Comparison of ENCODE assay signal across 15 cellular contexts in genomic region chr1:237444120-237444790, GRCh38.
"Had no signal": no experiment of that assay in that cellular context is flagged by ENCODE, and none has a peak within 500 bp of the region (broad histone marks: within the 10 kb centered on the region; RNA-seq: fewer than 3 reads in every experiment).

No MANE protein-coding gene starts in this region.

- H3K4me1 ChIP-seq: foreskin keratinocyte, sigmoid colon, suprapubic skin, upper lobe of left lung had no signal

- H3K27me3 ChIP-seq: brain microvascular endothelial cell, dorsolateral prefrontal cortex, foreskin keratinocyte, sigmoid colon, suprapubic skin, upper lobe of left lung had no signal

- H3K4me3 ChIP-seq: dorsolateral prefrontal cortex, sigmoid colon, suprapubic skin, upper lobe of left lung had no signal

- H3K9me3 ChIP-seq: sigmoid colon, suprapubic skin, upper lobe of left lung had no signal

- ATAC-seq: foreskin keratinocyte, left colon had no signal

- H3K27ac ChIP-seq: brain microvascular endothelial cell, dorsolateral prefrontal cortex, foreskin keratinocyte, sigmoid colon, suprapubic skin, upper lobe of left lung had no signal

- H3K36me3 ChIP-seq: brain microvascular endothelial cell, suprapubic skin, upper lobe of left lung had no signal

- DNase-seq: activated CD4-positive, alpha-beta memory T cell treated with anti-CD3 and anti-CD28 coated beads, Interleukin-2, amount 10 ng/mL, durations not matched to agents 7 days and 5 days; activated CD4-positive, alpha-beta T cell treated with anti-CD3 and anti-CD28 coated beads for 1 hour; activated gamma-delta T cell; activated T-cell treated with anti-CD3 and anti-CD28 coated beads, Interleukin-2, amount 50 U/mL, for 48 hours; amygdala; brain microvascular endothelial cell; dorsolateral prefrontal cortex; foreskin keratinocyte; left colon; occipital lobe; sigmoid colon; stimulated activated CD4-positive, alpha-beta T cell treated with anti-CD3 and anti-CD28 coated beads, Interleukin-2, amount 100 ng/mL, for 48 hours; stimulated activated naive CD4-positive, alpha-beta T cell treated with Interleukin-2 at 50 U/mL for 16 hours; upper lobe of left lung had no signal
